ENCODE assay signal across 1 cellular context in genomic region chr7:41810258-41810576, GRCh38.
A peak's percentile ranks its signal among the peaks of the same experiment; 100 is the strongest.
TF ChIP-seq lines count a peak whose summit lies in the region.

No MANE protein-coding gene starts in this region.

TF ChIP-seq in GM12878, 131 proteins besides CTCF, POLR2A, EP300 and RAD21 (continued from another document):
- no peak for TF ChIP-seq REST (IDR thresholded peaks at IDR 0.05; ENCODE audit: low read depth, low read length)
- TF ChIP-seq NR2C2 (IDR thresholded peaks at IDR 0.05; ENCODE audit: borderline replicate concordance, control insufficient read depth, insufficient read length, low read depth): no peak
- TF ChIP-seq SPI1 (IDR thresholded peaks at IDR 0.05; ENCODE audit: borderline replicate concordance, insufficient read depth, low read depth, low read length): peak; percentile 40; the same call in 1 of the 2 replicates
- no peak for TF ChIP-seq ETV6 (conservative IDR thresholded peaks at IDR 0.05 in 1 of 2, IDR thresholded peaks at IDR 0.05 in 1 of 2; ENCODE audit: borderline replicate concordance in 1 of 2, low read depth in 1 of 2)
- no peak for TF ChIP-seq SMC3 (IDR thresholded peaks at IDR 0.05; ENCODE audit: borderline replicate concordance, low read length)
- peak; percentile 53; the same call in 1 of the 2 replicates for TF ChIP-seq MYB (IDR thresholded peaks at IDR 0.05; ENCODE audit: borderline replicate concordance, low read depth, low read length)
- no peak for TF ChIP-seq IRF3 (IDR thresholded peaks at IDR 0.05)
- TF ChIP-seq GABPA (IDR thresholded peaks at IDR 0.05; ENCODE audit: low read depth): no peak
- peak; percentile 85 for TF ChIP-seq MEF2B (IDR thresholded peaks at IDR 0.05; ENCODE audit: partially characterized antibody, poor library complexity, severe bottlenecking)
- TF ChIP-seq PBX3 (IDR thresholded peaks at IDR 0.05; ENCODE audit: insufficient replicate concordance, low read depth, low read length): no peak
- peak; percentile 83; the same call in 2 of the 3 replicates for TF ChIP-seq POU2F2 (IDR thresholded peaks at IDR 0.05; ENCODE audit: borderline replicate concordance, low read depth, low read length)
